In genomic region chr21:45617021-45617930, GRCh38 we compare ENCODE assay signal across 14 cellular contexts. TPM values are rescaled to one million over a fixed set of nuclear protein-coding genes. Genes with fewer than 3 reads are reported as not detected.
DNase-seq lines count a peak whose midpoint lies in the region; ATAC-seq and TF ChIP-seq lines count a peak whose summit lies in the region.
"Had no signal": no experiment of that assay in that cellular context is flagged by ENCODE, and none has a peak within 500 bp of the region (broad histone marks: within the 10 kb centered on the region; RNA-seq: fewer than 3 reads in every experiment).

No MANE protein-coding gene starts in this region.

- no CpG with 5 or more reads among the region's 19 CpGs for WGBS in neuronal stem cell (ENCODE audit: extremely low coverage in 2 of 2, insufficient read length in 2 of 2, insufficient replicate concordance in 1 of 2), 2 donors

- no peaks in the 10 kb centered on the region for H3K79me1 ChIP-seq in neuronal stem cell (ENCODE audit: low read depth, low read length)

- no peak overlapping the region for H4K91ac ChIP-seq in neuronal stem cell (ENCODE audit: low read depth, low read length, poor library complexity)

- no peak overlapping the region for H2BK5ac ChIP-seq in neuronal stem cell (ENCODE audit: low read length)

- peak overlapping the region; percentile 91 for H3K27ac Mint-ChIP-seq in CD4-positive, alpha-beta T cell
- H3K27ac Mint-ChIP-seq in chondrocyte (ENCODE audit: unreplicated experiment): no peak overlapping the region

- H3K9me3 Mint-ChIP-seq in CD4-positive, alpha-beta T cell: no peaks in the 10 kb centered on the region
- no peaks in the 10 kb centered on the region for H3K9me3 Mint-ChIP-seq in chondrocyte (ENCODE audit: low read depth)

- peaks cover 15% of the 10 kb centered on the region; the same call in 1 of the 2 replicates for H3K4me1 ChIP-seq in HEK293 (ENCODE audit: control insufficient read depth, insufficient read depth, low read length)
- H3K4me1 ChIP-seq in neuronal stem cell (ENCODE audit: control insufficient read depth in 2 of 2, insufficient read depth in 1 of 2, low read depth in 1 of 2, low read length in 2 of 2): peaks cover 0 to 3% of the 10 kb centered on the region in 2 donors

- H3K9ac ChIP-seq in neuronal stem cell (ENCODE audit: low read depth, low read length, poor library complexity): no peak overlapping the region

- intact Hi-C loops in CD4-positive, alpha-beta T cell (cut with DNase I, micrococcal nuclease): loop anchor here in 1 of 2 experiments (10.0 kb wide), 1 partner anchor 148 kb away; no protein-coding TSS in a partner anchor

- ATAC-seq in CD4-positive, alpha-beta T cell (ENCODE audit: poor library complexity): no peak
- no peak for ATAC-seq in GM19324 (IDR thresholded peaks at IDR 0.05; ENCODE audit: low FRiP score, unreplicated experiment)
- no peak for ATAC-seq in GM19351 (IDR thresholded peaks at IDR 0.05; ENCODE audit: unreplicated experiment)
- ATAC-seq: mucosa of descending colon had no signal

- peak overlapping the region; percentile 74 for H2AFZ ChIP-seq in neuronal stem cell (ENCODE audit: low read length)

- H2BK120ac ChIP-seq in neuronal stem cell (ENCODE audit: low read depth, low read length): no peak overlapping the region

- no peak overlapping the region for H3K4me2 ChIP-seq in neuronal stem cell (ENCODE audit: insufficient read depth, low read length, poor library complexity, severe bottlenecking)

- POLR2A ChIA-PET in CD4-positive, alpha-beta T cell (lab: Charles Lee): no interaction called here
- POLR2A ChIA-PET in HEK293 (lab: Yijun Ruan, JAX): no interaction called here

- no peak overlapping the region for H3K4me3 ChIP-seq in HEK293 (ENCODE audit: low read depth, low read length)
- peak overlapping the region in 1 of 2 donors; percentile 37 for H3K4me3 ChIP-seq in neuronal stem cell (ENCODE audit: low read length in 2 of 2)
- H3K4me3 ChIP-seq: mucosa of descending colon, thyroid gland had no signal

- no peaks in the 10 kb centered on the region for H3K27me3 Mint-ChIP-seq in CD4-positive, alpha-beta T cell
- peaks cover 22% of the 10 kb centered on the region for H3K27me3 Mint-ChIP-seq in chondrocyte (ENCODE audit: low read depth)

- no peak overlapping the region for H2BK15ac ChIP-seq in neuronal stem cell (ENCODE audit: low read length)

- no peaks in the 10 kb centered on the region for H3K9me3 ChIP-seq in CD4-positive, alpha-beta T cell (ENCODE audit: control insufficient read depth, low read length)
- no peaks in the 10 kb centered on the region for H3K9me3 ChIP-seq in HEK293 (ENCODE audit: control insufficient read depth, insufficient read depth, low read depth, low read length)
- peaks cover 0 to 4% of the 10 kb centered on the region in 2 donors for H3K9me3 ChIP-seq in neuronal stem cell (replicated peaks in 1 of 2; ENCODE audit: control insufficient read depth in 2 of 2, insufficient read depth in 1 of 2, low read depth in 1 of 2, low read length in 2 of 2)
- H3K9me3 ChIP-seq: mucosa of descending colon, thyroid gland had no signal

- H3K27me3 ChIP-seq in CD4-positive, alpha-beta T cell (ENCODE audit: control insufficient read depth, insufficient read depth, low read length): no peaks in the 10 kb centered on the region
- peaks cover 0 to 40% (median 0%) of the 10 kb centered on the region in 3 experiments for H3K27me3 ChIP-seq in neuronal stem cell (ENCODE audit: control insufficient read depth in 3 of 3, insufficient read depth in 3 of 3, low read depth in 1 of 3, low read length in 3 of 3)
- H3K27me3 ChIP-seq: thyroid gland had no signal

- peak overlapping the region; percentile 83 for H4K8ac ChIP-seq in neuronal stem cell (ENCODE audit: low read depth, low read length)

- no peak overlapping the region for H3K14ac ChIP-seq in neuronal stem cell (ENCODE audit: low read length)

- no peak for TF ChIP-seq CTCF in CD4-positive, alpha-beta T cell (IDR thresholded peaks at IDR 0.05)
- TF ChIP-seq CTCF in HEK293 (tag by site-specific recombination; IDR thresholded peaks at IDR 0.05) (no peak; the same call in 1 of the 2 replicates), chondrocyte (IDR thresholded peaks at IDR 0.05) (no peak)

- peak overlapping the region; percentile 70 for H3K18ac ChIP-seq in neuronal stem cell (ENCODE audit: low read length)

- H2BK12ac ChIP-seq in neuronal stem cell (ENCODE audit: low read length): no peak overlapping the region

- H2AK5ac ChIP-seq in neuronal stem cell (ENCODE audit: low read depth, low read length): no peak overlapping the region

- H3K23ac ChIP-seq in neuronal stem cell (ENCODE audit: low read depth, low read length, poor library complexity): peak overlapping the region; percentile 59

- peaks cover 42% of the 10 kb centered on the region for H3K4me1 Mint-ChIP-seq in CD4-positive, alpha-beta T cell (ENCODE audit: low read depth)
- peaks cover 17% of the 10 kb centered on the region for H3K4me1 Mint-ChIP-seq in chondrocyte (ENCODE audit: low read depth)

- H3K4ac ChIP-seq in neuronal stem cell (ENCODE audit: low read length): peak overlapping the region; percentile 58

- H3K36me3 ChIP-seq in HEK293 (ENCODE audit: control insufficient read depth in 2 of 2, insufficient read depth in 1 of 2, low read length in 2 of 2) (no peaks in the 10 kb centered on the region), neuronal stem cell (replicated peaks in 1 of 2; ENCODE audit: control insufficient read depth in 2 of 2, insufficient read depth in 2 of 2, low read length in 2 of 2) (no peaks in the 10 kb centered on the region)
- H3K36me3 ChIP-seq: thyroid gland had no signal

- DNase-seq in CD4-positive, alpha-beta T cell: peak in 1 of 10 experiments; percentile 31
- DNase-seq in chondrocyte (ENCODE audit: low spot score) (peak; percentile 77), neuronal stem cell (ENCODE audit: low spot score) (no peak), HuH-7 (ENCODE audit: low spot score) (no peak)
- DNase-seq in activated CD4-positive, alpha-beta T cell treated with anti-CD3 and anti-CD28 coated beads for 4 hours: no peak
- DNase-seq: activated CD4-positive, alpha-beta T cell treated with anti-CD3 and anti-CD28 coated beads for 1 hour; hippocampal formation; mucosa of descending colon; thyroid gland had no signal

- no peaks in the 10 kb centered on the region for H3K36me3 Mint-ChIP-seq in CD4-positive, alpha-beta T cell (ENCODE audit: low read depth)
- H3K36me3 Mint-ChIP-seq in chondrocyte (ENCODE audit: low read depth): no peaks in the 10 kb centered on the region

- no peak overlapping the region for H3K27ac ChIP-seq in CD4-positive, alpha-beta T cell (ENCODE audit: low read depth, low read length)
- H3K27ac ChIP-seq in HEK293 (ENCODE audit: extremely low read depth, low read depth, low read length) (no peak overlapping the region; the same call in 1 of the 2 replicates), neuronal stem cell (replicated peaks; ENCODE audit: low read length) (no peak overlapping the region)
- H3K27ac ChIP-seq: thyroid gland had no signal

- CTCF ChIA-PET in CD4-positive, alpha-beta T cell (lab: Charles Lee): no interaction called here
- CTCF ChIA-PET in HEK293 (lab: Yijun Ruan, JAX): interaction anchor here (0.5 to 1.1 kb wide), 2 partner anchors 61 to 478 kb away, joined by 3 to 5 read pairs; no protein-coding TSS in a partner anchor

- peak overlapping the region; percentile 48 for H3K4me3 Mint-ChIP-seq in CD4-positive, alpha-beta T cell
- H3K4me3 Mint-ChIP-seq in chondrocyte (ENCODE audit: unreplicated experiment): no peak overlapping the region

TF ChIP-seq in HEK293, 187 proteins besides CTCF, POLR2A, EP300 and RAD21 (continues in another document):
- TF ChIP-seq TRIM28 (IDR thresholded peaks at IDR 0.05; ENCODE audit: borderline replicate concordance, low read length) (no peak), EGR2 (tag by site-specific recombination; IDR thresholded peaks at IDR 0.05; ENCODE audit: low read depth) (peak; percentile 16; the same call in 1 of the 2 replicates), SALL2 (tag by site-specific recombination; IDR thresholded peaks at IDR 0.05; ENCODE audit: borderline replicate concordance) (no peak), YY1 (tag by site-specific recombination; IDR thresholded peaks at IDR 0.05) (no peak), ZFHX2 (tag by site-specific recombination; conservative IDR thresholded peaks at IDR 0.05) (peak; percentile 44), ZNF747 (tag by site-specific recombination; IDR thresholded peaks at IDR 0.05) (no peak), ZNF366 (tag by site-specific recombination; conservative IDR thresholded peaks at IDR 0.05) (no peak), ZNF561 (tag by site-specific recombination; IDR thresholded peaks at IDR 0.05; ENCODE audit: borderline replicate concordance) (no peak), ZNF610 (tag by site-specific recombination; IDR thresholded peaks at IDR 0.05; ENCODE audit: borderline replicate concordance) (no peak)
- TF ChIP-seq, protein P1, sequence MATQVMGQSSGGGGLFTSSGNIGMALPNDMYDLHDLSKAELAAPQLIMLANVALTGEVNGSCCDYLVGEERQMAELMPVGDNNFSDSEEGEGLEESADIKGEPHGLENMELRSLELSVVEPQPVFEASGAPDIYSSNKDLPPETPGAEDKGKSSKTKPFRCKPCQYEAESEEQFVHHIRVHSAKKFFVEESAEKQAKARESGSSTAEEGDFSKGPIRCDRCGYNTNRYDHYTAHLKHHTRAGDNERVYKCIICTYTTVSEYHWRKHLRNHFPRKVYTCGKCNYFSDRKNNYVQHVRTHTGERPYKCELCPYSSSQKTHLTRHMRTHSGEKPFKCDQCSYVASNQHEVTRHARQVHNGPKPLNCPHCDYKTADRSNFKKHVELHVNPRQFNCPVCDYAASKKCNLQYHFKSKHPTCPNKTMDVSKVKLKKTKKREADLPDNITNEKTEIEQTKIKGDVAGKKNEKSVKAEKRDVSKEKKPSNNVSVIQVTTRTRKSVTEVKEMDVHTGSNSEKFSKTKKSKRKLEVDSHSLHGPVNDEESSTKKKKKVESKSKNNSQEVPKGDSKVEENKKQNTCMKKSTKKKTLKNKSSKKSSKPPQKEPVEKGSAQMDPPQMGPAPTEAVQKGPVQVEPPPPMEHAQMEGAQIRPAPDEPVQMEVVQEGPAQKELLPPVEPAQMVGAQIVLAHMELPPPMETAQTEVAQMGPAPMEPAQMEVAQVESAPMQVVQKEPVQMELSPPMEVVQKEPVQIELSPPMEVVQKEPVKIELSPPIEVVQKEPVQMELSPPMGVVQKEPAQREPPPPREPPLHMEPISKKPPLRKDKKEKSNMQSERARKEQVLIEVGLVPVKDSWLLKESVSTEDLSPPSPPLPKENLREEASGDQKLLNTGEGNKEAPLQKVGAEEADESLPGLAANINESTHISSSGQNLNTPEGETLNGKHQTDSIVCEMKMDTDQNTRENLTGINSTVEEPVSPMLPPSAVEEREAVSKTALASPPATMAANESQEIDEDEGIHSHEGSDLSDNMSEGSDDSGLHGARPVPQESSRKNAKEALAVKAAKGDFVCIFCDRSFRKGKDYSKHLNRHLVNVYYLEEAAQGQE (tag by site-specific recombination; IDR thresholded peaks at IDR 0.05): peak; percentile 69

RNA-seq across cellular contexts. Expression of gene PCBP3, which starts 26.2 kb away (rescaled TPM):
- total RNA-seq in CD4-positive, alpha-beta T cell: 1 to 10 TPM; 3.4 to 3.8 TPM
- 6.4 to 11.8 TPM (median 11.8 TPM) in 3 replicates for total RNA-seq in chondrocyte
- 6.9 TPM for polyA plus RNA-seq in neuronal stem cell (2013, experiment 1 of 2)
- 6.2 TPM for polyA plus RNA-seq in neuronal stem cell (2013, experiment 2 of 2)
- total RNA-seq: epithelial cell of proximal tubule, HT1080 had no signal
